Comparison of ENCODE assay signal across 24 cellular contexts in the genomic region with DNA sequence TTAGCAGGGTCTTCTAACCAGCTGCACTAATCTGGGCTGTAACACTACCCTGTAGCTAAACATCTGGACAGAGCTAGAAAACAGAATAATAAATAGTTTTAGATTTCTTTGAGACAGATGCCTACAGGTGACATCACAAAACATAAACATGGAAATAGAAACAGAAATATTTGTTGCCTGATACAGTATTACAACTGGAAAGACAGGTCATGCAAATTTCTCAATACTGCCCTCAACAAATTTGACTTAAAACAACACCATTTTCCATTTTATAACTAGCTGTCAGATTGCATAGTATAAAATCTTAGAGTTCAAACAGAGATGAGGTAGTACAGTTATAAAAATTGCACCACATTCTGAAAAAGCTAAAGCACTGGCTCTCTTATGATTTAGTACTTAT.
"Had no signal": no experiment of that assay in that cellular context is flagged by ENCODE, and none has a peak within 500 bp of the region (broad histone marks: within the 10 kb centered on the region; RNA-seq: fewer than 3 reads in every experiment).

No MANE protein-coding gene starts in this region.

- ATAC-seq: left colon; left lung; natural killer cell; right lobe of liver; stimulated activated naive B cell treated with anti-CD40 and anti-IgM and Interleukin-4, amounts not matched to agents 10 μg/mL and 1 μg/mL and 100 μg/mL, for 72 hours; stimulated activated naive CD8-positive, alpha-beta T cell treated with anti-CD3 and anti-CD28 coated beads, Interleukin-15, Interleukin-2, amounts not matched to agents 100 U/mL and 50 U/mL, for 24 hours; upper lobe of right lung had no signal

- DNase-seq: hypothalamus; immature natural killer cell; kidney; left colon; left lung; mesendoderm; naive B cell; natural killer cell; nephron progenitor cell; occipital lobe; right lobe of liver; stimulated activated CD4-positive, alpha-beta T cell treated with anti-CD3 and anti-CD28 coated beads, Interleukin-1b, Interleukin-23, amount 100 ng/mL, for 48 hours; stimulated activated CD4-positive, alpha-beta T cell treated with anti-CD3 and anti-CD28 coated beads, Interleukin-2, amount 100 ng/mL, for 48 hours; stimulated activated naive B cell treated with anti-CD40 and anti-IgM and Interleukin-4, amounts not matched to agents 10 μg/mL and 1 μg/mL and 100 μg/mL, for 72 hours; stimulated activated naive CD8-positive, alpha-beta T cell treated with anti-CD3 and anti-CD28 coated beads, Interleukin-15, Interleukin-2, amounts not matched to agents 100 U/mL and 50 U/mL, for 24 hours; stomach; testis; thyroid gland; transverse colon; upper lobe of right lung had no signal

- H3K4me3 ChIP-seq: left lung, lung, neural progenitor cell, right atrium auricular region, right lobe of liver, smooth muscle cell, stomach, testis, thyroid gland, transverse colon, upper lobe of right lung had no signal
